In the genomic region with DNA sequence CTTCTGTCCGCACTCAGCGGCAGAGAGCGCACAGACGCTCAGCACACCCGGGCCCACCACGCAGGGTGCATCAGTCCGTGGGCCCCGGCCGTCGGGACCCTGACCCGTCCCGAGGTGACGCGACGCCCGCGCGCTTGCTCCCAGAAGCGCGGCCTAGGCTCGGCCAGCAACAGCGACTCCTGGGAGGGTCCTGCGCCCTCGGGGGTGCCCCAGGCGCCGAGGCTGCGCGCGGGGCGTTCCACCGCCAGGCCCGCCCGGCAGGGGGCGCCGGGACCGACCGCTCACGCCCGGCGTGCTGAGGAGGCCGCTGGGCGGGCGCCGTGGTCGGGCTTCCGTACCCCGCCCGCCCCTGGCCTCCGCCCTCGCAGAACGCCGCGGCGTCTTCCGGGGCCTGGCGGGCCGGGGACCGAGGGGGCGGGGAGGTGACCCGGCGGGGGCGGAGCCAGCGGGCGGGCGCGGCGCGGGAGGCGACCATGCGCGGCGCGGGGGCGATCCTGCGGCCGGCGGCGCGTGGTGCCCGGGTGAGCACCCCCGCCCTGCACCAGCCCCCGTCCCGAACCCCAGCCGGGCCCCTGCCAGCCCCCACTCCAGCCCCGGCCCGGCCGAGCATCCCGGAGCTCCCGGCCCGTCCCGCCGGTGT, we compare ENCODE assay signal across 8 cellular contexts. TPM values are rescaled to one million over a fixed set of nuclear protein-coding genes. Genes with fewer than 3 reads are reported as not detected.
A peak's percentile ranks its signal among the peaks of the same experiment; 100 is the strongest.
DNase-seq lines count a peak whose midpoint lies in the region; ATAC-seq and TF ChIP-seq lines count a peak whose summit lies in the region.

A gene with protein sequence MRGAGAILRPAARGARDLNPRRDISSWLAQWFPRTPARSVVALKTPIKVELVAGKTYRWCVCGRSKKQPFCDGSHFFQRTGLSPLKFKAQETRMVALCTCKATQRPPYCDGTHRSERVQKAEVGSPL (plus strand): TSS at position 456 of the 640 bp plus-strand sequence. CDS start 18 bp downstream, at position 474.

- ATAC-seq in GM18909 (IDR thresholded peaks at IDR 0.05; ENCODE audit: poor library complexity, unreplicated experiment) (peak; percentile 82), HG03196 (IDR thresholded peaks at IDR 0.05; ENCODE audit: unreplicated experiment) (peak; percentile 74)

- TF ChIP-seq CTCF in AG10803 (conservative IDR thresholded peaks at IDR 0.05; ENCODE audit: low read length): no peak; the same call in none of the 2 replicates

- peak within 1 kb of the TSS; percentile 87 for H3K4me3 ChIP-seq in AG10803 (ENCODE audit: low read length)

- DNase-seq in AG10803 (ENCODE audit: low read depth): peak; percentile 83
- DNase-seq in NCI-H748 (lab: John Stamatoyannopoulos, UW; ENCODE audit: unreplicated experiment): peak; percentile 87
- DNase-seq in activated CD4-positive, alpha-beta T cell treated with anti-CD3 and anti-CD28 coated beads, Interleukin-2, amount 50 U/mL, for 48 hours: peak; percentile 85 to 86
- DNase-seq in ecto neural progenitor cell (ENCODE audit: low spot score): peak; percentile 91
- peak; percentile 72 to 77 for DNase-seq in lung microvascular endothelial cell (ENCODE audit: low read depth in 2 of 2)
- peak; percentile 67 to 78 (median 76) for DNase-seq in stimulated activated CD4-positive, alpha-beta T cell treated with anti-CD3 and anti-CD28 coated beads, TNF-alpha, amount 100 ng/mL, for 4 hours (ENCODE audit: low read depth in 3 of 3)

RNA-seq across cellular contexts. Expression of the gene that starts here (rescaled TPM):
- 3.5 and 3.6 TPM in 2 replicates for total RNA-seq in lung microvascular endothelial cell

Comparison
In these comparisons a context has a peak if more than half of its experiments do, and no peak if none do; other contexts are left out.
1. Peak in every context shown above with its lines: DNase-seq, ATAC-seq and H3K4me3 ChIP-seq.